8 cellular contexts compared by ENCODE assay signal in genomic region chr9:108953983-108954574, GRCh38. TPM values are rescaled to one million over a fixed set of nuclear protein-coding genes. Genes with fewer than 3 reads are reported as not detected.
DNase-seq lines count a peak whose midpoint lies in the region; ATAC-seq, FAIRE-seq and TF ChIP-seq lines count a peak whose summit lies in the region.

No MANE protein-coding gene starts in this region.

- H3K27me3 ChIP-seq in body of pancreas (no peaks in the 10 kb centered on the region), upper lobe of right lung (no peaks in the 10 kb centered on the region)

- ATAC-seq in body of pancreas (peak; percentile 67), upper lobe of right lung (peak; percentile 59), GM19035 (IDR thresholded peaks at IDR 0.05; ENCODE audit: unreplicated experiment) (no peak)

- WGBS in body of pancreas, 2 donors: 1 to 3% methylated on average over 3 of the region's 3 CpGs

- no peaks in the 10 kb centered on the region for H3K9me3 ChIP-seq in body of pancreas
- no peaks in the 10 kb centered on the region for H3K9me3 ChIP-seq in upper lobe of right lung

- no peaks in the 10 kb centered on the region for H3K4me1 ChIP-seq in body of pancreas
- peaks cover 8% of the 10 kb centered on the region for H3K4me1 ChIP-seq in upper lobe of right lung

- no peaks in the 10 kb centered on the region for H3K36me3 ChIP-seq in body of pancreas (replicated peaks in 1 of 2; ENCODE audit: insufficient read depth in 1 of 2, low read depth in 2 of 2)
- H3K36me3 ChIP-seq in upper lobe of right lung: peaks cover 18% of the 10 kb centered on the region

- in situ Hi-C loops in ACHN (cut with HindIII; ENCODE audit: low pct_ligation_motif_present, low pct_unique_long_range_greater_than_20kb, low sequenced_read_pairs): no loop called here

- TF ChIP-seq POLR2A in body of pancreas (IDR thresholded peaks at IDR 0.05): no peak

- TF ChIP-seq CTCF in body of pancreas (IDR thresholded peaks at IDR 0.05) (peak; percentile 7 to 78 (median 71)), upper lobe of right lung (IDR thresholded peaks at IDR 0.05) (peak; percentile 71)

- intact Hi-C loops in body of pancreas (cut with DNase I) (no loop called here), upper lobe of right lung (cut with DNase I) (no loop called here)

- H3K4me3 ChIP-seq in body of pancreas (no peak overlapping the region), upper lobe of right lung (no peak overlapping the region)

- peak; percentile 33 for FAIRE-seq in GM18507 (lab: Jason Lieb, UNC)

- DNase-seq in ACHN (peak; percentile 44), GM18507 (ENCODE audit: extremely low spot score, insufficient read length, low read depth) (peak; percentile 12), NCI-H2081 (lab: John Stamatoyannopoulos, UW) (peak; percentile 49 to 56), body of pancreas (peak in 1 of 4 donors; percentile 14), inferior parietal cortex (ENCODE audit: extremely low spot score) (peak; percentile 83), upper lobe of right lung (no peak), mesenteric fat pad (ENCODE audit: low spot score) (no peak)

- H3K27ac ChIP-seq in body of pancreas (no peak overlapping the region), upper lobe of right lung (no peak overlapping the region)

RNA-seq across cellular contexts. Expression of gene ABITRAM, which starts 19.9 kb away (rescaled TPM):
- total RNA-seq in body of pancreas (1 to 10 TPM; 6.0 to 6.3 TPM), upper lobe of right lung (13.3 TPM), mesenteric fat pad (10.4 TPM)

RNA-seq across cellular contexts. Expression of gene ELP1, which starts 20.2 kb away (rescaled TPM):
- total RNA-seq in body of pancreas: 10 to 100 TPM; 14.5 to 18.2 TPM
- total RNA-seq in upper lobe of right lung: 18.3 TPM
- total RNA-seq in mesenteric fat pad: 14.5 TPM

RNA-seq across cellular contexts. Expression of gene CTNNAL1, which starts 59.2 kb away (rescaled TPM):
- total RNA-seq in body of pancreas (10 to 100 TPM; 15.8 to 23.9 TPM), upper lobe of right lung (69.4 TPM), mesenteric fat pad (53.1 TPM)

Comparison
In these comparisons a context has a peak if more than half of its experiments do, and no peak if none do; other contexts are left out.
1. DNase-seq: peak in ACHN (single experiment), GM18507 (single experiment), NCI-H2081 (2 of 2) and inferior parietal cortex (single experiment); none in upper lobe of right lung (single experiment) and mesenteric fat pad (single experiment).